8 cellular contexts compared by ENCODE assay signal in genomic region chr1:54671985-54672608, GRCh38. TPM values are rescaled to one million over a fixed set of nuclear protein-coding genes. Genes with fewer than 3 reads are reported as not detected.
DNase-seq lines count a peak whose midpoint lies in the region; ATAC-seq and TF ChIP-seq lines count a peak whose summit lies in the region.

No MANE protein-coding gene starts in this region.

- H3F3A ChIP-seq in neural progenitor cell (ENCODE audit: low read depth): no peaks in the 10 kb centered on the region

- POLR2A ChIA-PET in activated CD4-positive, alpha-beta memory T cell treated with anti-CD3 and anti-CD28 coated beads, Interleukin-2, amount 10 ng/mL, durations not matched to agents 7 days and 5 days (lab: Charles Lee): interaction anchor here (0.9 kb wide), 1 partner anchor 140 kb away, joined by 3 read pairs; no protein-coding TSS in a partner anchor

- CTCF ChIA-PET in activated CD4-positive, alpha-beta memory T cell treated with anti-CD3 and anti-CD28 coated beads, Interleukin-2, amount 10 ng/mL, durations not matched to agents 7 days and 5 days (lab: Charles Lee): interaction anchor here (0.6 to 2.8 kb wide), 15 partner anchors 24 to 275 kb away, joined by 3 to 17 read pairs (median 4); partner anchors contain the start of genes DHCR24, TTC22 and TTC4

- H3K27ac Mint-ChIP-seq in activated CD4-positive, alpha-beta memory T cell treated with anti-CD3 and anti-CD28 coated beads, Interleukin-2, amount 10 ng/mL, durations not matched to agents 7 days and 5 days: no peak overlapping the region
- H3K27ac Mint-ChIP-seq in endodermal cell: no peak overlapping the region
- H3K27ac Mint-ChIP-seq in neural progenitor cell: peak overlapping the region; percentile 72

- H3K9me3 ChIP-seq in endodermal cell (ENCODE audit: control insufficient read depth, low read length): no peaks in the 10 kb centered on the region
- no peaks in the 10 kb centered on the region for H3K9me3 ChIP-seq in neural progenitor cell (ENCODE audit: low read depth)
- H3K9me3 ChIP-seq in tibial artery: peaks cover 0 to 3% (median 0%) of the 10 kb centered on the region in 3 donors

- H3K27ac ChIP-seq in endodermal cell (ENCODE audit: low read depth, low read length): no peak overlapping the region
- no peak overlapping the region for H3K27ac ChIP-seq in neural progenitor cell
- H3K27ac ChIP-seq in tibial artery: no peak overlapping the region

- intact Hi-C loops in tibial artery (cut with DNase I; ENCODE audit: low total_unique reads): no loop called here

- no peak overlapping the region for H3K9ac ChIP-seq in endodermal cell (ENCODE audit: extremely low read depth, low read length, poor library complexity, severe bottlenecking)
- H3K9ac ChIP-seq in neural progenitor cell: no peak overlapping the region

- 40 to 46% methylated on average over 5 to 6 of the region's 6 CpGs for WGBS in endodermal cell (ENCODE audit: insufficient coverage in 1 of 2, insufficient read length in 1 of 2), 2 experiments

- peaks cover 5% of the 10 kb centered on the region for H3K27me3 Mint-ChIP-seq in activated CD4-positive, alpha-beta memory T cell treated with anti-CD3 and anti-CD28 coated beads, Interleukin-2, amount 10 ng/mL, durations not matched to agents 7 days and 5 days
- H3K27me3 Mint-ChIP-seq in endodermal cell (ENCODE audit: insufficient read depth): peaks cover 2% of the 10 kb centered on the region
- H3K27me3 Mint-ChIP-seq in neural progenitor cell (ENCODE audit: insufficient read depth, low read depth): peaks cover 2% of the 10 kb centered on the region

- no peaks in the 10 kb centered on the region for H4K20me1 ChIP-seq in neural progenitor cell (ENCODE audit: low read depth)

- no peaks in the 10 kb centered on the region for H3K79me2 ChIP-seq in neural progenitor cell (ENCODE audit: low read depth)

- no peaks in the 10 kb centered on the region for H3K4me1 ChIP-seq in endodermal cell (ENCODE audit: control insufficient read depth, insufficient read depth, low read length)
- H3K4me1 ChIP-seq in neural progenitor cell: no peaks in the 10 kb centered on the region
- no peaks in the 10 kb centered on the region for H3K4me1 ChIP-seq in tibial artery

- H3K27me3 ChIP-seq in endodermal cell (ENCODE audit: control insufficient read depth, insufficient read depth, low read length, poor library complexity, severe bottlenecking): no peaks in the 10 kb centered on the region
- H3K27me3 ChIP-seq in neural progenitor cell: no peaks in the 10 kb centered on the region
- H3K27me3 ChIP-seq in tibial artery: no peaks in the 10 kb centered on the region

- H2AFZ ChIP-seq in neural progenitor cell (replicated peaks): peak overlapping the region; percentile 42

- ATAC-seq in HG03280 (IDR thresholded peaks at IDR 0.05; ENCODE audit: unreplicated experiment): peak; percentile 71

- H3K4me3 Mint-ChIP-seq in activated CD4-positive, alpha-beta memory T cell treated with anti-CD3 and anti-CD28 coated beads, Interleukin-2, amount 10 ng/mL, durations not matched to agents 7 days and 5 days: no peak overlapping the region
- H3K4me3 Mint-ChIP-seq in endodermal cell: no peak overlapping the region
- H3K4me3 Mint-ChIP-seq in neural progenitor cell: no peak overlapping the region

- TF ChIP-seq CTCF in GM12872 (IDR thresholded peaks at IDR 0.05; ENCODE audit: insufficient read depth, low read depth, low read length) (peak; percentile 96), endodermal cell (conservative IDR thresholded peaks at IDR 0.05) (peak; percentile 91), neural progenitor cell (IDR thresholded peaks at IDR 0.05) (peak; percentile 83), tibial artery (IDR thresholded peaks at IDR 0.05) (peak; percentile 32 to 49)

- H3K36me3 ChIP-seq in endodermal cell (ENCODE audit: control insufficient read depth, insufficient read depth, low read length): no peaks in the 10 kb centered on the region
- H3K36me3 ChIP-seq in neural progenitor cell: no peaks in the 10 kb centered on the region
- peaks cover 0 to 16% (median 6%) of the 10 kb centered on the region in 3 donors for H3K36me3 ChIP-seq in tibial artery

- peak; percentile 90 for DNase-seq in NCI-H82 (lab: John Stamatoyannopoulos, UW)
- DNase-seq in activated CD4-positive, alpha-beta memory T cell treated with anti-CD3 and anti-CD28 coated beads, Interleukin-2, amount 10 ng/mL, durations not matched to agents 7 days and 5 days: peak; percentile 85
- DNase-seq in endodermal cell: peak; percentile 94
- DNase-seq in neural progenitor cell (ENCODE audit: low spot score): peak; percentile 77
- no peak for DNase-seq in tibial artery
- no peak for DNase-seq in NCI-H128 (lab: John Stamatoyannopoulos, UW; ENCODE audit: unreplicated experiment)

- H3K36me3 Mint-ChIP-seq in activated CD4-positive, alpha-beta memory T cell treated with anti-CD3 and anti-CD28 coated beads, Interleukin-2, amount 10 ng/mL, durations not matched to agents 7 days and 5 days (ENCODE audit: low read depth): no peaks in the 10 kb centered on the region
- H3K36me3 Mint-ChIP-seq in endodermal cell (ENCODE audit: low read depth): no peaks in the 10 kb centered on the region
- no peaks in the 10 kb centered on the region for H3K36me3 Mint-ChIP-seq in neural progenitor cell

- H3K9me3 Mint-ChIP-seq in activated CD4-positive, alpha-beta memory T cell treated with anti-CD3 and anti-CD28 coated beads, Interleukin-2, amount 10 ng/mL, durations not matched to agents 7 days and 5 days: no peaks in the 10 kb centered on the region
- H3K9me3 Mint-ChIP-seq in endodermal cell: no peaks in the 10 kb centered on the region
- H3K9me3 Mint-ChIP-seq in neural progenitor cell: no peaks in the 10 kb centered on the region

- H3K4me2 ChIP-seq in neural progenitor cell: no peak overlapping the region

- peaks cover 18% of the 10 kb centered on the region for H3K4me1 Mint-ChIP-seq in activated CD4-positive, alpha-beta memory T cell treated with anti-CD3 and anti-CD28 coated beads, Interleukin-2, amount 10 ng/mL, durations not matched to agents 7 days and 5 days
- no peaks in the 10 kb centered on the region for H3K4me1 Mint-ChIP-seq in endodermal cell
- H3K4me1 Mint-ChIP-seq in neural progenitor cell: peaks cover 5% of the 10 kb centered on the region

- H3K4me3 ChIP-seq in endodermal cell (ENCODE audit: low read length): no peak overlapping the region
- H3K4me3 ChIP-seq in neural progenitor cell: no peak overlapping the region
- H3K4me3 ChIP-seq in tibial artery: no peak overlapping the region

RNA-seq across cellular contexts. Expression of gene MROH7, which starts 30.5 kb away (rescaled TPM):
- total RNA-seq in activated CD4-positive, alpha-beta memory T cell treated with anti-CD3 and anti-CD28 coated beads, Interleukin-2, amount 10 ng/mL, durations not matched to agents 7 days and 5 days: under 1 TPM; 0.05 to 0.23 TPM
- 1 to 10 TPM in 1 of 2 donors, under 1 TPM in 1; 0.46 to 1.4 TPM for total RNA-seq in endodermal cell
- 0.32 TPM for polyA plus RNA-seq in endodermal cell (2013, experiment 1 of 2)
- polyA plus RNA-seq in endodermal cell (2013, experiment 2 of 2): 0.62 TPM
- 0.21 and 0.34 TPM in 2 replicates for total RNA-seq in neural progenitor cell (ENCODE audit: low replicate concordance)

RNA-seq across cellular contexts. Expression of gene TTC4, which starts 43.6 kb away (rescaled TPM):
- 10 to 100 TPM; 17.6 to 20.6 TPM for total RNA-seq in activated CD4-positive, alpha-beta memory T cell treated with anti-CD3 and anti-CD28 coated beads, Interleukin-2, amount 10 ng/mL, durations not matched to agents 7 days and 5 days
- total RNA-seq in endodermal cell (10 to 100 TPM; 23.1 to 28.3 TPM), neural progenitor cell (ENCODE audit: low replicate concordance) (33.2 and 37.5 TPM in 2 replicates)
- 28.9 TPM for polyA plus RNA-seq in endodermal cell (2013, experiment 1 of 2)
- polyA plus RNA-seq in endodermal cell (2013, experiment 2 of 2): 26.4 TPM

RNA-seq across cellular contexts. Expression of gene FAM151A, which starts 48.8 kb away (rescaled TPM):
- not detected for total RNA-seq in activated CD4-positive, alpha-beta memory T cell treated with anti-CD3 and anti-CD28 coated beads, Interleukin-2, amount 10 ng/mL, durations not matched to agents 7 days and 5 days
- not detected for total RNA-seq in endodermal cell
- 0.11 TPM for polyA plus RNA-seq in endodermal cell (2013, experiment 1 of 2)
- polyA plus RNA-seq in endodermal cell (2013, experiment 2 of 2): not detected
- total RNA-seq in neural progenitor cell (ENCODE audit: low replicate concordance): not detected in 2 replicates

Comparison
In these comparisons a context has a peak if more than half of its experiments do, and no peak if none do; other contexts are left out.
1. CTCF ChIP-seq: peak in every context shown above with its lines; median percentile 96 in GM12872; 91 in endodermal cell; 83 in neural progenitor cell; 40 in tibial artery.
2. DNase-seq: peak in NCI-H82 (single experiment), activated CD4-positive, alpha-beta memory T cell treated with anti-CD3 and anti-CD28 coated beads, Interleukin-2, amount 10 ng/mL, durations not matched to agents 7 days and 5 days (single experiment), endodermal cell (single experiment) and neural progenitor cell (single experiment); none in tibial artery (0 of 2) and NCI-H128 (single experiment).